1 cellular context compared by ENCODE assay signal in the genomic region with DNA sequence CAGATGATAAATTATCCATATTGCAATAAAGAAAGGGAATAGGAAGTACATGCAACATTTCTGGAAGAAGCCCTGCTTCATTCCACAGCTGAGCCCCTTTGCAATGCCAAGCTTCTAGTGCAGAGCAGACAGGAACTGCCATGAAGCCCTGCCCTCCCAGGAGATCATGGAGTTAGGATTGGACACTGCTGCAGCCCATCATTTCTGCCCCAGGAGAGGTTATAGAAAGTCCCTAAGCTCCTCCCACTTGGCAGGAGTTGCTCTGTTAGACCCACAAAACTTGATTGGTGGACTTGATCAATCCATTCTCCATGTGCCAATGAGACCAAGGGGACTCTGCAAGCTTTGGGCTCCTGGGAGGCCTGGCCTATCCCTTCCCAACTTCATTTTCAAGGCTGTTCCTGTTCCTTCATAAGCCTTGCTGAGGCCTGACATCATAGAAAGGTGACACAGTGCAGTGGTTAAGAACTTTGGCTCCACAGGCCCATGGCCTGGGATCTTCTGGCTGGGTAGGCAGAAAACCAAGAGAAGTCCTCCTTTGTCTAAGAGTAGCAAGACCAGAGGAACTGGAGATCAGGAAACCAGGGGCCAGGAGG.
A peak's percentile ranks its signal among the peaks of the same experiment; 100 is the strongest.
TF ChIP-seq lines count a peak whose summit lies in the region.

No MANE protein-coding gene starts in this region.

TF ChIP-seq in K562, 482 proteins besides CTCF, POLR2A, EP300 and RAD21 (continued from another document):
- TF ChIP-seq, protein P1, sequence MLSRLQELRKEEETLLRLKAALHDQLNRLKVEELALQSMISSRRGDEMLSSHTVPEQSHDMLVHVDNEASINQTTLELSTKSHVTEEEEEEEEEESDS (CRISPR knock-in tag; IDR thresholded peaks at IDR 0.05), result no peak
- TF ChIP-seq SRF (CRISPR knock-in tag; IDR thresholded peaks at IDR 0.05) (peak in 1 of 2 experiments; percentile 66; a peak in 2 of 4 replicates), GTF2F1 (IDR thresholded peaks at IDR 0.05; ENCODE audit: low read depth, low read length) (no peak), NR4A1 (CRISPR knock-in tag; IDR thresholded peaks at IDR 0.05) (no peak), NR4A1 (tag; IDR thresholded peaks at IDR 0.05) (peak; percentile 78), SETDB1 (IDR thresholded peaks at IDR 0.05; ENCODE audit: low read length) (no peak), ZNF175 (CRISPR knock-in tag; IDR thresholded peaks at IDR 0.05; ENCODE audit: low read depth) (no peak), SMARCA4 (IDR thresholded peaks at IDR 0.05) (no peak), ZFX (CRISPR knock-in tag; IDR thresholded peaks at IDR 0.05) (peak; percentile 39; the same call in 1 of the 2 replicates), TRIM24 (IDR thresholded peaks at IDR 0.05) (no peak), ZBTB7A (IDR thresholded peaks at IDR 0.05; ENCODE audit: borderline replicate concordance, control insufficient read depth, low read depth, low read length) (no peak), TAL1 (IDR thresholded peaks at IDR 0.05) (no peak), NR2C1 (IDR thresholded peaks at IDR 0.05) (no peak), NR2C1 (tag; IDR thresholded peaks at IDR 0.05) (peak; percentile 54), E2F3 (CRISPR knock-in tag; IDR thresholded peaks at IDR 0.05) (0 out of 2 replicates have a peak, but pooled peaks have one; percentile 25)
- TF ChIP-seq, protein P2, sequence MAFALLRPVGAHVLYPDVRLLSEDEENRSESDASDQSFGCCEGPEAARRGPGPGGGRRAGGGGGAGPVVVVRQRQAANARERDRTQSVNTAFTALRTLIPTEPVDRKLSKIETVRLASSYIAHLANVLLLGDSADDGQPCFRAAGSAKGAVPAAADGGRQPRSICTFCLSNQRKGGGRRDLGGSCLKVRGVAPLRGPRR (CRISPR knock-in tag; IDR thresholded peaks at IDR 0.05), result no peak
- TF ChIP-seq, protein P3, sequence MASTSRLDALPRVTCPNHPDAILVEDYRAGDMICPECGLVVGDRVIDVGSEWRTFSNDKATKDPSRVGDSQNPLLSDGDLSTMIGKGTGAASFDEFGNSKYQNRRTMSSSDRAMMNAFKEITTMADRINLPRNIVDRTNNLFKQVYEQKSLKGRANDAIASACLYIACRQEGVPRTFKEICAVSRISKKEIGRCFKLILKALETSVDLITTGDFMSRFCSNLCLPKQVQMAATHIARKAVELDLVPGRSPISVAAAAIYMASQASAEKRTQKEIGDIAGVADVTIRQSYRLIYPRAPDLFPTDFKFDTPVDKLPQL (IDR thresholded peaks at IDR 0.05; ENCODE audit: extremely low read depth, insufficient read length), result no peak
